11 cellular contexts compared by ENCODE assay signal in the genomic region with DNA sequence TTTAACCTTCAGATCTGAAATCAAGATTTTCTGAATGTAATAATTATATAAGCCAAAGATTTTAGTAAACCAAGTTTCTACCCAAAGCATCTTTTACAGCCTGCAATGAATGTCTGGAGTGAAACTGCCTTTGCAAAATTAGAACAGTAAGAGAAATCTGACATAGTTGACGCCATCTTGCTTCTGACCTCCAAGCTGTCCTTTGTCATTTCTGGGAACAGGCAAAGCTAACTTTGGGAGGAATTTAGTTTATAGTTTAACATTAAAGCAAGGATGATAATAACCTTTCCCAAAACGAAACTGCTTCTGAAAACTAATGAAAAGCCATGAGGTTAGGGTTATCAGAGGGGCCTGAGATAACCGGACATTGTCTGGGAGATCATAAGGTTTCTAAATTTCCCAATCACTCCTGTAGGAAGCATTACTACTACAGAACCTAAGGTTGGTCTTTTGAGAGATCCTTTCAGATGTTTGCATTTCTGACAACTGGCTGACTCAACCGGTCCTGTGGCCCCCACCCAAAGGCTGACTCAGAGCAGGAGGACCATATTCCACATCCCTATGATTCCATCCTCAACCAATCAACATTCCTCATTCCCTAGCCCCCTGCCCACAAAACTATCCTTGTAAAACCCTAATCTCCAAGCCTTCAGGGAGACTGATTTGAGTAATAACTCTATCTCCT.
DNase-seq lines count a peak whose midpoint lies in the region; ATAC-seq, FAIRE-seq and TF ChIP-seq lines count a peak whose summit lies in the region.
"Had no signal": no experiment of that assay in that cellular context is flagged by ENCODE, and none has a peak within 500 bp of the region (broad histone marks: within the 10 kb centered on the region; RNA-seq: fewer than 3 reads in every experiment).

No MANE protein-coding gene starts in this region.

- H3K27me3 ChIP-seq in CD8-positive, alpha-beta memory T cell (ENCODE audit: insufficient read depth, low read length, poor library complexity, severe bottlenecking) = no peaks in the 10 kb centered on the region
- no peaks in the 10 kb centered on the region for H3K27me3 ChIP-seq in bronchial epithelial cell (ENCODE audit: control insufficient read depth, insufficient read depth, low read length)
- H3K27me3 ChIP-seq in HAP-1 (ENCODE audit: low read depth) = no peaks in the 10 kb centered on the region
- H3K27me3 ChIP-seq: Peyer's patch had no signal

- H3K4me3 Mint-ChIP-seq in CD8-positive, alpha-beta memory T cell = peak overlapping the region in 1 of 7 donors; percentile 13
- H3K4me3 Mint-ChIP-seq in natural killer cell = no peak overlapping the region

- FAIRE-seq in bronchial epithelial cell (lab: Jason Lieb, UNC) = no peak
- FAIRE-seq: frontal cortex had no signal

- H3K36me3 ChIP-seq in CD8-positive, alpha-beta memory T cell (ENCODE audit: insufficient read depth, low read length) = no peaks in the 10 kb centered on the region
- H3K36me3 ChIP-seq in bronchial epithelial cell (ENCODE audit: control insufficient read depth, insufficient read depth, low read length) (no peaks in the 10 kb centered on the region), HAP-1 (replicated peaks) (no peaks in the 10 kb centered on the region)
- H3K36me3 ChIP-seq: Peyer's patch had no signal

- no peak overlapping the region for H3K27ac ChIP-seq in CD8-positive, alpha-beta memory T cell (ENCODE audit: low read depth, low read length)

- no peaks in the 10 kb centered on the region for H3K27me3 Mint-ChIP-seq in CD8-positive, alpha-beta memory T cell
- H3K27me3 Mint-ChIP-seq in natural killer cell (ENCODE audit: low read depth in 2 of 2) = no peaks in the 10 kb centered on the region

- peaks cover 0 to 3% (median 2%) of the 10 kb centered on the region in 3 donors for H3K36me3 Mint-ChIP-seq in CD8-positive, alpha-beta memory T cell
- no peaks in the 10 kb centered on the region for H3K36me3 Mint-ChIP-seq in natural killer cell

- H3K9me3 Mint-ChIP-seq in CD8-positive, alpha-beta memory T cell = no peaks in the 10 kb centered on the region
- no peaks in the 10 kb centered on the region for H3K9me3 Mint-ChIP-seq in natural killer cell

- intact Hi-C loops in natural killer cell (cut with micrococcal nuclease) = no loop called here

- DNase-seq in CD8-positive, alpha-beta memory T cell = no peak
- DNase-seq in HT1080 (ENCODE audit: low read depth) = peak; percentile 94
- peak; percentile 86 for DNase-seq in bronchial epithelial cell (ENCODE audit: low read depth)
- no peak for DNase-seq in natural killer cell
- DNase-seq in DMS 273 treated with DMSO at 0.1 percent for 48 hours (lab: John Stamatoyannopoulos, UW) = no peak
- DNase-seq in activated CD8-positive, alpha-beta memory T cell treated with anti-CD3 and anti-CD28 coated beads, Interleukin-2, amount 50 U/mL, for 4 hours = no peak
- DNase-seq in HAP-1 (ENCODE audit: low spot score in 2 of 2) = no peak
- DNase-seq: activated CD8-positive, alpha-beta memory T cell treated with anti-CD3 and anti-CD28 coated beads, Interleukin-2, amount 50 U/mL, for 48 hours had no signal

- peak overlapping the region in 5 of 8 donors; percentile 1 to 58 (median 52) for H3K27ac Mint-ChIP-seq in CD8-positive, alpha-beta memory T cell
- peak overlapping the region; percentile 44 to 66 for H3K27ac Mint-ChIP-seq in natural killer cell

- in situ Hi-C loops in HAP-1 (cut with MboI; ENCODE audit: low sequenced_read_pairs) = no loop called here

- POLR2A ChIA-PET in CD8-positive, alpha-beta memory T cell (lab: Charles Lee) = no interaction called here

- H3K4me1 Mint-ChIP-seq in CD8-positive, alpha-beta memory T cell = peaks cover 51 to 71% (median 59%) of the 10 kb centered on the region in 3 donors
- H3K4me1 Mint-ChIP-seq in natural killer cell = peaks cover 58 to 63% of the 10 kb centered on the region in 2 donors

- TF ChIP-seq CTCF in bronchial epithelial cell (IDR thresholded peaks at IDR 0.05; ENCODE audit: insufficient read depth, low read length, severe bottlenecking) = no peak
- no peak for TF ChIP-seq CTCF in natural killer cell (IDR thresholded peaks at IDR 0.05)

- H3K4me3 ChIP-seq in CD8-positive, alpha-beta memory T cell (ENCODE audit: low read length) = no peak overlapping the region
- H3K4me3 ChIP-seq in bronchial epithelial cell (ENCODE audit: low read depth, low read length) = no peak overlapping the region
- H3K4me3 ChIP-seq in HAP-1 = no peak overlapping the region
- H3K4me3 ChIP-seq: Peyer's patch had no signal

- CTCF ChIA-PET in CD8-positive, alpha-beta memory T cell (lab: Charles Lee) = no interaction called here

- no peaks in the 10 kb centered on the region for H3K9me3 ChIP-seq in CD8-positive, alpha-beta memory T cell (ENCODE audit: low read length)
- peaks cover 5% of the 10 kb centered on the region for H3K9me3 ChIP-seq in HAP-1
- H3K9me3 ChIP-seq: Peyer's patch had no signal

- no peak for ATAC-seq in natural killer cell
- no peak for ATAC-seq in HG03196 (IDR thresholded peaks at IDR 0.05; ENCODE audit: unreplicated experiment)

- peaks cover 28% of the 10 kb centered on the region for H3K4me1 ChIP-seq in CD8-positive, alpha-beta memory T cell (ENCODE audit: insufficient read depth, low read length)
- no peaks in the 10 kb centered on the region for H3K4me1 ChIP-seq in HAP-1

Comparison
In these comparisons a context has a peak if more than half of its experiments do, and no peak if none do; other contexts are left out.
1. DNase-seq: peak in HT1080 (single experiment) and bronchial epithelial cell (single experiment); none in CD8-positive, alpha-beta memory T cell (0 of 5), natural killer cell (single experiment), DMS 273 treated with DMSO at 0.1 percent for 48 hours (single experiment), activated CD8-positive, alpha-beta memory T cell treated with anti-CD3 and anti-CD28 coated beads, Interleukin-2, amount 50 U/mL, for 4 hours (single experiment) and HAP-1 (0 of 2).